In genomic region chr4:1652088-1652487, GRCh38 we compare ENCODE assay signal across 1 cellular context.
A peak's percentile ranks its signal among the peaks of the same experiment; 100 is the strongest.
TF ChIP-seq lines count a peak whose summit lies in the region.

No MANE protein-coding gene starts in this region.

TF ChIP-seq in HepG2, 621 proteins besides CTCF, POLR2A, EP300 and RAD21 (continued from another document):
- TF ChIP-seq ELK4 (CRISPR knock-in tag; IDR thresholded peaks at IDR 0.05; ENCODE audit: borderline replicate concordance) (no peak), ZNF382 (CRISPR knock-in tag; IDR thresholded peaks at IDR 0.05; ENCODE audit: borderline replicate concordance) (no peak), MYC (CRISPR knock-in tag; IDR thresholded peaks at IDR 0.05; ENCODE audit: borderline replicate concordance) (no peak), ZNF646 (CRISPR knock-in tag; IDR thresholded peaks at IDR 0.05) (peak; percentile 87), ATF2 (CRISPR knock-in tag; IDR thresholded peaks at IDR 0.05) (no peak), ZNF720 (CRISPR knock-in tag; IDR thresholded peaks at IDR 0.05) (no peak), ZNF484 (CRISPR knock-in tag; IDR thresholded peaks at IDR 0.05; ENCODE audit: borderline replicate concordance, low read depth) (no peak), ZSCAN20 (CRISPR knock-in tag; IDR thresholded peaks at IDR 0.05; ENCODE audit: borderline replicate concordance) (no peak)
